ENCODE assay signal across 2 cellular contexts in the genomic region with DNA sequence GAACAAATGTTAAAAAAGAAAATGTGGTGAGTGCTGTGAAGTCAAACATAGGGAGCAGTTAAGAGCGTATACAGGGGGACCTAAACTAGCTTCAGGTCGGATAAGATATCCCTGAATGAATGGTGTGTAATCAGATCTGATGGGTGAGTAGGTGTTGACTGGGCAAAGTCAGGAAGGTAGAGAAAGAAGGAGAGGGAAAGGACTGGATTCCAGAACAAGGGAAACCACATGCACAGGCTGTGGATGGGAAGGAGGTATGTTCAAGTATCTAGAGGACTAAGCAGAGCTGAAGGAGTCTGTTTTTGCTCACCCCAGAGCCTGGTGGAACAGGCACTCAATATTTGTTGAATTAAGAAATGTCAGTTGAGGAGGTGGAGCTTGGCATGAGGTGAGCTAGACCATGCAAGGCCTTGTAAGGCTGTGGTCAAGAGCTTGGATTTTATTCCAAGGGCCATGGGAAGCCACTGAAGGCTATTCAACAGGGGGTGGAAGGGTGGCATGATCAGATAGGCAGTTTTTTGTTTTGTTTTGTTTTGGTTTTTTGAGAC.
TF ChIP-seq lines count a peak whose summit lies in the region.

No MANE protein-coding gene starts in this region.

TF ChIP-seq in SK-N-SH treated with all-trans-retinoic acid at 6 μM for 48 hours, 23 proteins besides CTCF, POLR2A, EP300 and RAD21:
- TF ChIP-seq POU6F1 (CRISPR knock-in tag; IDR thresholded peaks at IDR 0.05; ENCODE audit: borderline replicate concordance, low read depth) (no peak), ZNF70 (CRISPR knock-in tag; IDR thresholded peaks at IDR 0.05) (peak; percentile 53; the same call in 1 of the 2 replicates)

TF ChIP-seq in HepG2, 621 proteins besides CTCF, POLR2A, EP300 and RAD21:
- TF ChIP-seq, protein P1, sequence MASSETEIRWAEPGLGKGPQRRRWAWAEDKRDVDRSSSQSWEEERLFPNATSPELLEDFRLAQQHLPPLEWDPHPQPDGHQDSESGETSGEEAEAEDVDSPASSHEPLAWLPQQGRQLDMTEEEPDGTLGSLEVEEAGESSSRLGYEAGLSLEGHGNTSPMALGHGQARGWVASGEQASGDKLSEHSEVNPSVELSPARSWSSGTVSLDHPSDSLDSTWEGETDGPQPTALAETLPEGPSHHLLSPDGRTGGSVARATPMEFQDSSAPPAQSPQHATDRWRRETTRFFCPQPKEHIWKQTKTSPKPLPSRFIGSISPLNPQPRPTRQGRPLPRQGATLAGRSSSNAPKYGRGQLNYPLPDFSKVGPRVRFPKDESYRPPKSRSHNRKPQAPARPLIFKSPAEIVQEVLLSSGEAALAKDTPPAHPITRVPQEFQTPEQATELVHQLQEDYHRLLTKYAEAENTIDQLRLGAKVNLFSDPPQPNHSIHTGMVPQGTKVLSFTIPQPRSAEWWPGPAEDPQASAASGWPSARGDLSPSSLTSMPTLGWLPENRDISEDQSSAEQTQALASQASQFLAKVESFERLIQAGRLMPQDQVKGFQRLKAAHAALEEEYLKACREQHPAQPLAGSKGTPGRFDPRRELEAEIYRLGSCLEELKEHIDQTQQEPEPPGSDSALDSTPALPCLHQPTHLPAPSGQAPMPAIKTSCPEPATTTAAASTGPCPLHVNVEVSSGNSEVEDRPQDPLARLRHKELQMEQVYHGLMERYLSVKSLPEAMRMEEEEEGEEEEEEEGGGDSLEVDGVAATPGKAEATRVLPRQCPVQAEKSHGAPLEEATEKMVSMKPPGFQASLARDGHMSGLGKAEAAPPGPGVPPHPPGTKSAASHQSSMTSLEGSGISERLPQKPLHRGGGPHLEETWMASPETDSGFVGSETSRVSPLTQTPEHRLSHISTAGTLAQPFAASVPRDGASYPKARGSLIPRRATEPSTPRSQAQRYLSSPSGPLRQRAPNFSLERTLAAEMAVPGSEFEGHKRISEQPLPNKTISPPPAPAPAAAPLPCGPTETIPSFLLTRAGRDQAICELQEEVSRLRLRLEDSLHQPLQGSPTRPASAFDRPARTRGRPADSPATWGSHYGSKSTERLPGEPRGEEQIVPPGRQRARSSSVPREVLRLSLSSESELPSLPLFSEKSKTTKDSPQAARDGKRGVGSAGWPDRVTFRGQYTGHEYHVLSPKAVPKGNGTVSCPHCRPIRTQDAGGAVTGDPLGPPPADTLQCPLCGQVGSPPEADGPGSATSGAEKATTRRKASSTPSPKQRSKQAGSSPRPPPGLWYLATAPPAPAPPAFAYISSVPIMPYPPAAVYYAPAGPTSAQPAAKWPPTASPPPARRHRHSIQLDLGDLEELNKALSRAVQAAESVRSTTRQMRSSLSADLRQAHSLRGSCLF (CRISPR knock-in tag; IDR thresholded peaks at IDR 0.05; ENCODE audit: borderline replicate concordance), result no peak
